ENCODE assay signal across 8 cellular contexts in the genomic region with DNA sequence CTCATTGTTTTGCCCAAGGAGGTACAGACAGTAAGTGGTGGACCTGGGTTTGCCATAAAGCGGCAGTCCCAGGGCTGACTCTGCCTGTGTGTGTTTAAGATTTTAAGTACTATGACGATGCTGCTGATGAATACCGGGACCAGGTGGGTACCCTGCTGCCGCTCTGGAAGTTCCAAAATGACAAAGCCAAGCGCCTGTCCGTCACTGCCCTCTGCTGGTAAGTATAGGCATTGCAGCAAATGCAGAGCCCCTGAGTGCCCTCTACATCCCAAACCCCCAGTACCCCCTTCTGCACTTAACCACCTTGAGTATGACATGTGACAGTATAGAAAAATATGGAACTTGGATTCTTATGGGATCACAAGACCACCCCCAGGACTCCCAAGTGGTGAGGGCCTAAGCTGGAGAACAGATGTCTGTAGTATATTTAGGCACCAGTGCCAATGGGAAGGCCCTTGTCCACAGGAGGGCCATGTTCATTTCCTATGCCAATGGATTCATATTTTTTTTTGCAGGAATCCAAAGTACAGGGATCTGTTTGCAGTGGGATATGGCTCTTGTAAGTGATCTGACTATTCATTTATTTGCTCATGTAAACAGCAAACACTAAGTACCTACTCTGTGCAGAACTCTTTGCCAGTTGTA.
DNase-seq lines count a peak whose midpoint lies in the region; ATAC-seq lines count a peak whose summit lies in the region.

No MANE protein-coding gene starts in this region.

- no peaks in the 10 kb centered on the region for H3K36me3 Mint-ChIP-seq in activated naive CD8-positive, alpha-beta T cell treated with anti-CD3 and anti-CD28 coated beads, Interleukin-2, amount 50 U/mL, for 24 hours (ENCODE audit: low read depth)

- H3K9me3 Mint-ChIP-seq in activated naive CD8-positive, alpha-beta T cell treated with anti-CD3 and anti-CD28 coated beads, Interleukin-2, amount 50 U/mL, for 24 hours, result no peaks in the 10 kb centered on the region

- peaks cover 9% of the 10 kb centered on the region for H3K27me3 Mint-ChIP-seq in activated naive CD8-positive, alpha-beta T cell treated with anti-CD3 and anti-CD28 coated beads, Interleukin-2, amount 50 U/mL, for 24 hours

- peak; percentile 85 for ATAC-seq in activated naive CD8-positive, alpha-beta T cell treated with anti-CD3 and anti-CD28 coated beads, Interleukin-2, amount 50 U/mL, for 24 hours
- no peak for ATAC-seq in GM21528 (IDR thresholded peaks at IDR 0.05; ENCODE audit: low FRiP score, unreplicated experiment)

- peaks cover 5% of the 10 kb centered on the region for H3K4me1 Mint-ChIP-seq in activated naive CD8-positive, alpha-beta T cell treated with anti-CD3 and anti-CD28 coated beads, Interleukin-2, amount 50 U/mL, for 24 hours

- H3K27ac Mint-ChIP-seq in activated naive CD8-positive, alpha-beta T cell treated with anti-CD3 and anti-CD28 coated beads, Interleukin-2, amount 50 U/mL, for 24 hours, result no peak overlapping the region

- DNase-seq in ELF-1 (ENCODE audit: low read depth, low spot score), result peak; percentile 79
- DNase-seq in Kasumi-1 (lab: John Stamatoyannopoulos, UW), result peak; percentile 38 to 48
- DNase-seq in T follicular helper cell (ENCODE audit: low read depth), result peak; percentile 54
- peak; percentile 80 for DNase-seq in activated naive CD8-positive, alpha-beta T cell treated with anti-CD3 and anti-CD28 coated beads, Interleukin-2, amount 50 U/mL, for 24 hours
- peak; percentile 56 for DNase-seq in hepatic stellate cell (ENCODE audit: low spot score)
- DNase-seq in stimulated activated CD4-positive, alpha-beta T cell treated with anti-CD3 and anti-CD28 coated beads, Interleukin-12 subunit alpha, Interleukin-12 subunit beta, amount 100 ng/mL, for 24 hours (ENCODE audit: low read depth in 2 of 2), result peak; percentile 58 to 75
- DNase-seq in cortex of kidney (lab: John Stamatoyannopoulos, UW), result no peak

- H3K4me3 Mint-ChIP-seq in activated naive CD8-positive, alpha-beta T cell treated with anti-CD3 and anti-CD28 coated beads, Interleukin-2, amount 50 U/mL, for 24 hours, result no peak overlapping the region
